28 cellular contexts compared by ENCODE assay signal in the genomic region with DNA sequence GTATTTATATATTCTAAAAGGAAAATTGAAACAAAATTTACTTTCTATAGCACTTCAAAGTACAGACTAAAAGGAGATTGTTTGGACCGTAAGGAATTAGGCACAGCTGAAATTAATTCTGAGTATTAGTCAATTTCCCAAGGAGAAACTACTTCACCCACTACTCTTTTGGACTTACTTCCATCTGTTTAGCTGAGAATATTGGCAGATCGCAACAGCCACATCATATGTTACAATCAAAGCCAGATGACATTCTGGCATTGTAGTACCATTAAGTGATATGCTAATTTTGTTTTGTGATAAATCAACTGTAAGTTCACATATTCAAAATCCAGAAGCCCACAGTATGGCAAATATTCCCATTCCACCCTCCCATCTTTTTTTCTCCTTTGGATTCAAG. TPM values are rescaled to one million over a fixed set of nuclear protein-coding genes. Genes with fewer than 3 reads are reported as not detected.
"Had no signal": no experiment of that assay in that cellular context is flagged by ENCODE, and none has a peak within 500 bp of the region (broad histone marks: within the 10 kb centered on the region; RNA-seq: fewer than 3 reads in every experiment).

No MANE protein-coding gene starts in this region.

- H3K4me3 ChIP-seq: uterus had no signal

- H3K36me3 ChIP-seq: brain microvascular endothelial cell, uterus, WERI-Rb-1 had no signal

- H3K27me3 ChIP-seq: brain microvascular endothelial cell, uterus had no signal

- DNase-seq: activated CD4-positive, alpha-beta memory T cell treated with anti-CD3 and anti-CD28 coated beads, Interleukin-2, amount 10 ng/mL, durations not matched to agents 7 days and 5 days; activated CD4-positive, alpha-beta T cell treated with anti-CD3 and anti-CD28 coated beads, Interleukin-2, amount 10 ng/mL, durations not matched to agents 24 days and 14 days; activated CD8-positive, alpha-beta memory T cell treated with anti-CD3 and anti-CD28 coated beads, Interleukin-2, amount 50 U/mL, for 48 hours; activated gamma-delta T cell; activated naive CD4-positive, alpha-beta T cell treated with anti-CD3 and anti-CD28 coated beads, Interleukin-2, amount 10 ng/mL, durations not matched to agents 7 days and 5 days; activated naive CD8-positive, alpha-beta T cell treated with anti-CD3 and anti-CD28 coated beads, Interleukin-2, amount 10 ng/mL, durations not matched to agents 7 days and 5 days; activated T-cell treated with anti-CD3 and anti-CD28 coated beads, Interleukin-2, amount 50 U/mL, for 24 hours; amniotic stem cell; brain microvascular endothelial cell; cortex of kidney; head of caudate nucleus; hypothalamus; immature natural killer cell; kidney; left colon; mammary epithelial cell; small intestine; stimulated activated CD4-positive, alpha-beta T cell treated with anti-CD3 and anti-CD28 coated beads, Interleukin-1b, Interleukin-23, amount 100 ng/mL, for 48 hours; stimulated activated CD4-positive, alpha-beta T cell treated with anti-CD3 and anti-CD28 coated beads, Interleukin-4, amount 100 ng/mL, for 4 hours; stimulated activated CD8-positive, alpha-beta memory T cell treated with anti-CD3 and anti-CD28 coated beads, Interleukin-4, amount 100 ng/mL, for 48 hours; stimulated activated naive CD8-positive, alpha-beta T cell treated with anti-CD3 and anti-CD28 coated beads, Interleukin-15, amount 100 ng/mL, for 72 hours; substantia nigra; T-helper 9 cell; uterus; WERI-Rb-1 had no signal

- H3K9me3 ChIP-seq: uterus had no signal

- H3K27ac ChIP-seq: brain microvascular endothelial cell, uterus, WERI-Rb-1 had no signal

- ATAC-seq: activated CD4-positive, CD25-positive, alpha-beta regulatory T cell treated with anti-CD3 and anti-CD28 coated beads, Interleukin-2, amount 50 U/mL, for 24 hours; left colon; sciatic nerve; stimulated activated memory B cell treated with anti-CD40 and anti-IgM and Interleukin-4, amounts not matched to agents 10 μg/mL and 1 μg/mL and 100 μg/mL, for 72 hours; stimulated activated naive CD8-positive, alpha-beta T cell treated with anti-CD3 and anti-CD28 coated beads, Interleukin-15, amount 100 ng/mL, for 72 hours had no signal

- H3K4me1 ChIP-seq: uterus had no signal

RNA-seq across cellular contexts. Expression of gene ANKS1B, which starts 47.1 kb away (rescaled TPM):
- polyA plus RNA-seq: immature natural killer cell, mammary epithelial cell had no signal
